ENCODE assay signal across 8 cellular contexts in genomic region chr11:3905080-3905953, GRCh38. TPM values are rescaled to one million over a fixed set of nuclear protein-coding genes. Genes with fewer than 3 reads are reported as not detected.
DNase-seq lines count a peak whose midpoint lies in the region; ATAC-seq, FAIRE-seq and TF ChIP-seq lines count a peak whose summit lies in the region.

No MANE protein-coding gene starts in this region.

- peak overlapping the region; percentile 91 for H3K27ac Mint-ChIP-seq in astrocyte (ENCODE audit: unreplicated experiment)

- H3K4ac ChIP-seq in mesenchymal stem cell (ENCODE audit: low read depth in 1 of 2, low read length in 2 of 2) = no peak overlapping the region

- H3K9me3 ChIP-seq in astrocyte (ENCODE audit: insufficient read depth, low read depth, low read length) = no peaks in the 10 kb centered on the region
- no peaks in the 10 kb centered on the region for H3K9me3 ChIP-seq in mesenchymal stem cell (ENCODE audit: control insufficient read depth, low read length)
- H3K9me3 ChIP-seq in SJCRH30 (replicated peaks) = no peaks in the 10 kb centered on the region

- H3K23ac ChIP-seq in mesenchymal stem cell (ENCODE audit: low read length in 2 of 2) = no peak overlapping the region

- H3K36me3 ChIP-seq in astrocyte (ENCODE audit: insufficient read depth, low read length) (no peaks in the 10 kb centered on the region), mesenchymal stem cell (ENCODE audit: control insufficient read depth in 1 of 2, insufficient read depth in 2 of 2, low read depth in 1 of 2, low read length in 2 of 2) (no peaks in the 10 kb centered on the region), SJCRH30 (no peaks in the 10 kb centered on the region)

- peaks cover 40% of the 10 kb centered on the region for H4K20me1 ChIP-seq in astrocyte (ENCODE audit: insufficient read depth, low read length)

- H3K4me1 Mint-ChIP-seq in astrocyte (ENCODE audit: low read depth, unreplicated experiment) = peaks cover 21% of the 10 kb centered on the region

- H4K91ac ChIP-seq in mesenchymal stem cell (ENCODE audit: low read length) = peak overlapping the region; percentile 62

- H3K14ac ChIP-seq in mesenchymal stem cell (ENCODE audit: low read length in 2 of 2) = peak overlapping the region in 1 of 2 experiments; percentile 25

- DNase-seq in T-helper 1 cell = peak; percentile 14 to 74 (median 36)
- peak; percentile 79 for DNase-seq in astrocyte (ENCODE audit: low read depth)
- peak; percentile 85 for DNase-seq in mesenchymal stem cell
- peak in 5 of 6 experiments; percentile 30 to 74 (median 65) for DNase-seq in stimulated activated naive CD4-positive, alpha-beta T cell (lab: John Stamatoyannopoulos, UW)
- DNase-seq in SJCRH30 = no peak
- DNase-seq in DMS153 treated with DMSO at 0.1 percent for 48 hours (lab: John Stamatoyannopoulos, UW; ENCODE audit: unreplicated experiment) = no peak

- peak overlapping the region; percentile 4 for H3K4me3 Mint-ChIP-seq in astrocyte (ENCODE audit: unreplicated experiment)

- H3K27ac ChIP-seq in astrocyte (ENCODE audit: low read depth, low read length) (no peak overlapping the region), mesenchymal stem cell (ENCODE audit: low read length, poor library complexity, severe bottlenecking) (peak overlapping the region; percentile 100), SJCRH30 (no peak overlapping the region)

- H3K4me1 ChIP-seq in astrocyte (ENCODE audit: insufficient read depth, low read length) (peaks cover 7% of the 10 kb centered on the region), mesenchymal stem cell (ENCODE audit: control insufficient read depth, insufficient read depth, low read depth, low read length) (peaks cover 13% of the 10 kb centered on the region), SJCRH30 (no peaks in the 10 kb centered on the region)

- peak overlapping the region; percentile 63 for H2BK15ac ChIP-seq in mesenchymal stem cell (ENCODE audit: low read depth, poor library complexity, severe bottlenecking)

- H3K4me3 ChIP-seq in astrocyte (ENCODE audit: insufficient read depth, low read depth, low read length) (no peak overlapping the region), mesenchymal stem cell (ENCODE audit: insufficient read depth in 1 of 2, low read depth in 1 of 2, low read length in 2 of 2) (no peak overlapping the region), SJCRH30 (no peak overlapping the region)

- no peaks in the 10 kb centered on the region for H3K27me3 ChIP-seq in astrocyte (ENCODE audit: insufficient read depth, low read length)
- H3K27me3 ChIP-seq in mesenchymal stem cell (ENCODE audit: control insufficient read depth in 1 of 2, insufficient read depth in 1 of 2, low read length in 2 of 2) = no peaks in the 10 kb centered on the region
- no peaks in the 10 kb centered on the region for H3K27me3 ChIP-seq in SJCRH30

- no peak overlapping the region for H4K8ac ChIP-seq in mesenchymal stem cell (ENCODE audit: low read length)

- H3K27me3 Mint-ChIP-seq in astrocyte (ENCODE audit: low read depth, unreplicated experiment) = no peaks in the 10 kb centered on the region

- H2AFZ ChIP-seq in astrocyte (ENCODE audit: low read depth, low read length) = no peak overlapping the region
- no peak overlapping the region for H2AFZ ChIP-seq in mesenchymal stem cell (ENCODE audit: low read depth, low read length)

- H3K79me2 ChIP-seq in astrocyte (ENCODE audit: insufficient read depth, low read length) = no peaks in the 10 kb centered on the region

- WGBS in mesenchymal stem cell = 78% methylated on average over 3 of the region's 3 CpGs

- H2BK12ac ChIP-seq in mesenchymal stem cell (ENCODE audit: low read length in 2 of 2) = no peak overlapping the region

- no peak overlapping the region for H3K9ac ChIP-seq in astrocyte (ENCODE audit: low read length)
- peak overlapping the region; percentile 77 for H3K9ac ChIP-seq in mesenchymal stem cell (ENCODE audit: low read length)

- peak overlapping the region; percentile 55 for H2BK120ac ChIP-seq in mesenchymal stem cell (ENCODE audit: low read depth, low read length)

- H3K36me3 Mint-ChIP-seq in astrocyte (ENCODE audit: low read depth, unreplicated experiment) = no peaks in the 10 kb centered on the region

- peaks cover 37% of the 10 kb centered on the region for H3K79me1 ChIP-seq in mesenchymal stem cell (replicated peaks; ENCODE audit: low read length, poor library complexity, severe bottlenecking)

- TF ChIP-seq CTCF in astrocyte (IDR thresholded peaks at IDR 0.05; ENCODE audit: insufficient read depth, low read depth, low read length) = no peak

- H3K9me3 Mint-ChIP-seq in astrocyte (ENCODE audit: unreplicated experiment) = no peaks in the 10 kb centered on the region

- peak overlapping the region; percentile 87 for H2BK5ac ChIP-seq in mesenchymal stem cell (ENCODE audit: low read depth, low read length, poor library complexity, severe bottlenecking)

- ATAC-seq in GM18861 (IDR thresholded peaks at IDR 0.05; ENCODE audit: unreplicated experiment) (peak; percentile 62), HG03095 (IDR thresholded peaks at IDR 0.05; ENCODE audit: unreplicated experiment) (peak; percentile 82)

- H3K18ac ChIP-seq in mesenchymal stem cell (ENCODE audit: low read depth in 1 of 2, low read length in 2 of 2) = peak overlapping the region; percentile 46 to 52

- FAIRE-seq in astrocyte (lab: Jason Lieb, UNC) = no peak

- peak overlapping the region; percentile 97 for H2AK5ac ChIP-seq in mesenchymal stem cell (ENCODE audit: low read length, severe bottlenecking)

- peak overlapping the region; percentile 36 for H3K4me2 ChIP-seq in astrocyte (ENCODE audit: low read length)
- H3K4me2 ChIP-seq in mesenchymal stem cell (ENCODE audit: low read length, poor library complexity, severe bottlenecking) = peak overlapping the region; percentile 59

RNA-seq across cellular contexts. Expression of gene STIM1, which starts 49.9 kb away (rescaled TPM):
- total RNA-seq in astrocyte = 42.9 and 49.3 TPM in 2 replicates
- polyA plus RNA-seq in mesenchymal stem cell (2013, experiment 1 of 2) = 37.2 TPM
- 35.2 TPM for polyA plus RNA-seq in mesenchymal stem cell (2013, experiment 2 of 2)
- total RNA-seq in SJCRH30 (2014; rRNA removed; shearing (Covaris generic)) = 12.9 and 14.7 TPM in 2 replicates

Comparison
In these comparisons a context has a peak if more than half of its experiments do, and no peak if none do; other contexts are left out.
1. DNase-seq: peak in T-helper 1 cell (5 of 5), astrocyte (single experiment), mesenchymal stem cell (single experiment) and stimulated activated naive CD4-positive, alpha-beta T cell (5 of 6); none in SJCRH30 (0 of 2) and DMS153 treated with DMSO at 0.1 percent for 48 hours (single experiment).